In the genomic region with DNA sequence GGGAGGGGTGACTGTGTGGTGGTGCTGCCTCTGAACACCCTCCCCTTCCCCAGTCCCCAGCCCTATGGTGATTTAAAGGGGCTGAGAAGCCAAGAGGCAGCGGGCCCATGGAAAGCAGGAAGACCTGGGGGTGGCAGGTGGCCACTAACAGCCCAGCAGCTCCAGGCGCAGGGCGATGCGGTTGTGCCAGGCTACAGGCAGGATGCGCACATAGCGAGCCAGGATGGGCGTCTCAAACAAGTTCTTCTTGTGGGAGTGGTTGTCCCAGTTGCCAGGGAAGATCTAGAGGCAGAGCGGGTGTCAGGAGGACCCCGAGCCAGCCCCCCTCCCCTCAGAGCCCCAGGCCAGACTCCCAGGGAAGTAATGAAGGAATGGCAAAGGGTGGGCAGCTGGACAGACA, we compare ENCODE assay signal across 21 cellular contexts.
"Had no signal": no experiment of that assay in that cellular context is flagged by ENCODE, and none has a peak within 500 bp of the region (broad histone marks: within the 10 kb centered on the region; RNA-seq: fewer than 3 reads in every experiment).

No MANE protein-coding gene starts in this region.

- DNase-seq: activated CD4-positive, alpha-beta T cell treated with anti-CD3 and anti-CD28 coated beads, Interleukin-2, amount 10 ng/mL, durations not matched to agents 24 days and 14 days; activated CD8-positive, alpha-beta T cell treated with anti-CD3 and anti-CD28 coated beads, Interleukin-2, amount 10 ng/mL, durations not matched to agents 7 days and 5 days; activated effector memory CD4-positive, alpha-beta T cell treated with Interleukin-2 at 50 U/mL for 16 hours; activated naive CD4-positive, alpha-beta T cell treated with anti-CD3 and anti-CD28 coated beads, Interleukin-2, amount 10 ng/mL, durations not matched to agents 7 days and 5 days; activated naive CD8-positive, alpha-beta T cell treated with anti-CD3 and anti-CD28 coated beads, Interleukin-2, amount 50 U/mL, for 24 hours; activated T-cell treated with anti-CD3 and anti-CD28 coated beads, Interleukin-2, amount 50 U/mL, for 48 hours; anterior cingulate cortex; cerebellar nuclear complex; effector CD8-positive, alpha-beta T cell; lower lobe of right lung; natural killer cell; right cardiac atrium; stimulated activated CD4-positive, alpha-beta T cell treated with anti-CD3 and anti-CD28 coated beads, Interleukin-15, amount 100 ng/mL, for 24 hours; stimulated activated CD4-positive, alpha-beta T cell treated with anti-CD3 and anti-CD28 coated beads, Interleukin-2, amount 100 ng/mL, for 48 hours; stimulated activated naive CD8-positive, alpha-beta T cell treated with anti-CD3 and anti-CD28 coated beads, Interleukin-15, amount 100 ng/mL, for 72 hours; upper lobe of right lung had no signal

- ATAC-seq: activated CD8-positive, alpha-beta T cell treated with anti-CD3 and anti-CD28 coated beads, Interleukin-2, amount 10 ng/mL, durations not matched to agents 7 days and 5 days; activated naive CD8-positive, alpha-beta T cell treated with anti-CD3 and anti-CD28 coated beads, Interleukin-2, amount 50 U/mL, for 24 hours; esophagus mucosa; gastroesophageal sphincter; lower lobe of right lung; natural killer cell; right cardiac atrium; stimulated activated naive CD8-positive, alpha-beta T cell treated with anti-CD3 and anti-CD28 coated beads, Interleukin-15, amount 100 ng/mL, for 72 hours; upper lobe of right lung had no signal

- H3K4me3 ChIP-seq: gastroesophageal sphincter, lower lobe of right lung, skin epidermis, suprapubic skin, upper lobe of right lung had no signal

- H3K9me3 ChIP-seq: gastroesophageal sphincter, lower lobe of right lung, suprapubic skin, upper lobe of right lung had no signal

- H3K9me3 Mint-ChIP-seq: activated CD4-positive, alpha-beta T cell treated with anti-CD3 and anti-CD28 coated beads, Interleukin-2, amount 10 ng/mL, durations not matched to agents 24 days and 14 days; activated naive CD4-positive, alpha-beta T cell treated with anti-CD3 and anti-CD28 coated beads, Interleukin-2, amount 10 ng/mL, durations not matched to agents 7 days and 5 days; activated naive CD8-positive, alpha-beta T cell treated with anti-CD3 and anti-CD28 coated beads, Interleukin-2, amount 50 U/mL, for 24 hours; dendritic cell treated with granulocyte-macrophage colony-stimulating factor and Interleukin-4, amounts not matched to agents 40 ng/mL and 50 ng/mL, for 4 days; natural killer cell; stimulated activated naive CD8-positive, alpha-beta T cell treated with anti-CD3 and anti-CD28 coated beads, Interleukin-15, amount 100 ng/mL, for 72 hours had no signal

- H3K27me3 Mint-ChIP-seq: activated CD4-positive, alpha-beta T cell treated with anti-CD3 and anti-CD28 coated beads, Interleukin-2, amount 10 ng/mL, durations not matched to agents 24 days and 14 days; stimulated activated naive CD8-positive, alpha-beta T cell treated with anti-CD3 and anti-CD28 coated beads, Interleukin-15, amount 100 ng/mL, for 72 hours had no signal

- H3K27ac ChIP-seq: lower lobe of right lung, suprapubic skin, upper lobe of right lung had no signal

- H3K36me3 Mint-ChIP-seq: natural killer cell had no signal

- H3K27ac Mint-ChIP-seq: activated CD4-positive, alpha-beta T cell treated with anti-CD3 and anti-CD28 coated beads, Interleukin-2, amount 10 ng/mL, durations not matched to agents 24 days and 14 days; activated CD8-positive, alpha-beta T cell treated with anti-CD3 and anti-CD28 coated beads, Interleukin-2, amount 10 ng/mL, durations not matched to agents 7 days and 5 days; activated naive CD4-positive, alpha-beta T cell treated with anti-CD3 and anti-CD28 coated beads, Interleukin-2, amount 10 ng/mL, durations not matched to agents 7 days and 5 days; activated naive CD8-positive, alpha-beta T cell treated with anti-CD3 and anti-CD28 coated beads, Interleukin-2, amount 50 U/mL, for 24 hours; dendritic cell treated with granulocyte-macrophage colony-stimulating factor and Interleukin-4, amounts not matched to agents 40 ng/mL and 50 ng/mL, for 4 days; natural killer cell; stimulated activated naive CD8-positive, alpha-beta T cell treated with anti-CD3 and anti-CD28 coated beads, Interleukin-15, amount 100 ng/mL, for 72 hours had no signal

- H3K4me3 Mint-ChIP-seq: activated CD4-positive, alpha-beta T cell treated with anti-CD3 and anti-CD28 coated beads, Interleukin-2, amount 10 ng/mL, durations not matched to agents 24 days and 14 days; activated CD8-positive, alpha-beta T cell treated with anti-CD3 and anti-CD28 coated beads, Interleukin-2, amount 10 ng/mL, durations not matched to agents 7 days and 5 days; activated naive CD4-positive, alpha-beta T cell treated with anti-CD3 and anti-CD28 coated beads, Interleukin-2, amount 10 ng/mL, durations not matched to agents 7 days and 5 days; activated naive CD8-positive, alpha-beta T cell treated with anti-CD3 and anti-CD28 coated beads, Interleukin-2, amount 50 U/mL, for 24 hours; dendritic cell treated with granulocyte-macrophage colony-stimulating factor and Interleukin-4, amounts not matched to agents 40 ng/mL and 50 ng/mL, for 4 days; natural killer cell; stimulated activated naive CD8-positive, alpha-beta T cell treated with anti-CD3 and anti-CD28 coated beads, Interleukin-15, amount 100 ng/mL, for 72 hours had no signal
